ENCODE assay signal across 8 cellular contexts in the genomic region with DNA sequence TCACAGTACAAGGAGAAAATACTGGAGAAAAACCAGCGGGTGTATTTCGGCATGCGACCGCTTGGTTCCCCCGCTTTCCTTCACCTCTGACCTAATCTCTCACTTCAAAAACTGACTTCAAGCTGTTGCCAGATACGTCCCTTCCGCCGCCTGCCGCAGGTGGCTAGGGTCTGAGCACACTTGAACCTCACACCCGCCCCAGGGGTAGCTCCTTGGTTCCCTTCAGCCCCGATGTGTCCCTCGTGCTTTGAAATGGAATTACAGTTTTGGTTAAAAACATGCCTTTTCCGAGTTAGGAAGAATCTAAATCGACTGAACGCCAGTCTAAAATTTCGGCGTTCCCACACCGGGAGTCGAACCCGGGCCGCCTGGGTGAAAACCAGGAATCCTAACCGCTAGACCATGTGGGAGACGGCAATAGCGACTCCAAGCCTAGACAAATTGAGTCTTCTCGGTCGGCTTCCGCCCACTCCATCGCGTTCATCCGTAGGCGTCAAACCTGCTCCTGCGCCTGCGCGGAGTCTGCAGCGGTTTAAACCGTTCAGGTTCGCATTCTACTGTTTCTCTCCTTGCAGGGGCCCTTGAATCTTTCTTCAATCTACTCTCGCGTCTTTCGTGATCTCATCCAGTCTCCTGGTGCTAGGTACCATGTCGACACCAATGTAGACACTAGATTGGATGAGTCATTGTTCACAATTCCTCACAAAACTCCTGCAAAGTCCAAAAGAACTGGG.
DNase-seq lines count a peak whose midpoint lies in the region; ATAC-seq and TF ChIP-seq lines count a peak whose summit lies in the region.

No MANE protein-coding gene starts in this region.

- H3K4me1 ChIP-seq in HUES48 (ENCODE audit: control insufficient read depth, insufficient read depth, low read length) (0 out of 2 replicates have a peak, but pooled peaks cover 9% of the 10 kb centered on the region), OCI-LY1 (ENCODE audit: insufficient read depth, low read length, severe bottlenecking) (peaks cover 13% of the 10 kb centered on the region)

- ATAC-seq in GM21423 (IDR thresholded peaks at IDR 0.05; ENCODE audit: unreplicated experiment): peak; percentile 73

- no peaks in the 10 kb centered on the region for H3K79me2 ChIP-seq in OCI-LY1 (ENCODE audit: insufficient read depth, low read length)

- no peaks in the 10 kb centered on the region for H3K9me3 ChIP-seq in HUES48 (ENCODE audit: control insufficient read depth, insufficient read depth, low read length)
- H3K9me3 ChIP-seq in OCI-LY1 (ENCODE audit: low read length): no peaks in the 10 kb centered on the region

- H3K4me3 ChIP-seq in HUES48 (ENCODE audit: low read depth, low read length): peak overlapping the region; percentile 89
- H3K4me3 ChIP-seq in OCI-LY1 (ENCODE audit: low read depth, low read length, poor library complexity, severe bottlenecking): peak overlapping the region; percentile 65
- H3K4me3 ChIP-seq in epithelial cell of esophagus (ENCODE audit: low read length): peak overlapping the region; percentile 66

- H3K36me3 ChIP-seq in HUES48 (ENCODE audit: control insufficient read depth, insufficient read depth, low read length) (no peaks in the 10 kb centered on the region), OCI-LY1 (ENCODE audit: insufficient read depth, low read length) (no peaks in the 10 kb centered on the region)

- H3K27ac ChIP-seq in HUES48 (ENCODE audit: low read depth, low read length) (peak overlapping the region; percentile 97), OCI-LY1 (ENCODE audit: low read depth, low read length, poor library complexity, severe bottlenecking) (peak overlapping the region; percentile 79)

- H3K27ac Mint-ChIP-seq in Calu3 (ENCODE audit: unreplicated experiment): no peak overlapping the region

- no peak overlapping the region for H3K4me3 Mint-ChIP-seq in Calu3 (ENCODE audit: low read depth, unreplicated experiment)

- no peaks in the 10 kb centered on the region for H3K36me3 Mint-ChIP-seq in Calu3 (ENCODE audit: insufficient read depth, unreplicated experiment)

- peak; percentile 89 for DNase-seq in Calu3
- peak; percentile 96 for DNase-seq in activated T-cell treated with anti-CD3 and anti-CD28 coated beads for 1 hour (ENCODE audit: low read depth)
- DNase-seq in epithelial cell of esophagus (ENCODE audit: low read depth): peak; percentile 93
- DNase-seq in midbrain (lab: John Stamatoyannopoulos, UW): peak; percentile 98
- peak; percentile 88 to 90 for DNase-seq in stimulated activated CD8-positive, alpha-beta memory T cell treated with anti-CD3 and anti-CD28 coated beads, Interleukin-15, amount 100 ng/mL, for 4 hours (ENCODE audit: low read depth in 2 of 2)

- intact Hi-C loops in Calu3 (cut with micrococcal nuclease; ENCODE audit: unreplicated experiment): no loop called here

- CTCF ChIA-PET in Calu3 (lab: Charles Lee): interaction anchor here (0.5 to 1.1 kb wide), 4 partner anchors 18 to 204 kb away, joined by 3 to 4 read pairs (median 3); no protein-coding TSS in a partner anchor

- no peaks in the 10 kb centered on the region for H3F3A ChIP-seq in OCI-LY1 (ENCODE audit: insufficient read depth, low read length)

- BruUV-seq in Calu3 (replicated peaks; lab: Mats Ljungman, UMichigan): TSS peak; percentile 100

- peak overlapping the region; percentile 93 for H2AFZ ChIP-seq in OCI-LY1 (ENCODE audit: low read length)

- no peaks in the 10 kb centered on the region for H3K27me3 ChIP-seq in HUES48 (ENCODE audit: control insufficient read depth, insufficient read depth, low read length)
- no peaks in the 10 kb centered on the region for H3K27me3 ChIP-seq in OCI-LY1 (ENCODE audit: insufficient read depth, low read length)

- no peaks in the 10 kb centered on the region for H4K20me1 ChIP-seq in OCI-LY1 (ENCODE audit: insufficient read depth, low read length)

- H3K9ac ChIP-seq in HUES48 (ENCODE audit: low read depth, low read length): peak overlapping the region; percentile 76
- peak overlapping the region; percentile 70 for H3K9ac ChIP-seq in OCI-LY1 (ENCODE audit: low read length)

- no peaks in the 10 kb centered on the region for H3K9me2 ChIP-seq in OCI-LY1 (ENCODE audit: low read depth, low read length)

- H3K27me3 Mint-ChIP-seq in Calu3 (ENCODE audit: unreplicated experiment): no peaks in the 10 kb centered on the region

- TF ChIP-seq CTCF in Calu3 (IDR thresholded peaks at IDR 0.05; ENCODE audit: unreplicated experiment): peak; percentile 40
- TF ChIP-seq CTCF in OCI-LY1 (IDR thresholded peaks at IDR 0.05; ENCODE audit: low read length): peak; percentile 43
- peak; percentile 38 for TF ChIP-seq CTCF in epithelial cell of esophagus (IDR thresholded peaks at IDR 0.05; ENCODE audit: insufficient read depth, low read depth, low read length, missing control alignments)

- no peaks in the 10 kb centered on the region for H3K9me3 Mint-ChIP-seq in Calu3 (ENCODE audit: low read depth, unreplicated experiment)

- H3K4me1 Mint-ChIP-seq in Calu3 (ENCODE audit: low read depth, unreplicated experiment): no peaks in the 10 kb centered on the region

- H3K4me2 ChIP-seq in OCI-LY1 (ENCODE audit: low read length): peak overlapping the region; percentile 77

Comparison
In these comparisons a context has a peak if more than half of its experiments do, and no peak if none do; other contexts are left out.
1. Peak in every context shown above with its lines: DNase-seq, ATAC-seq, H3K4me3 ChIP-seq and H3K27ac ChIP-seq.